ENCODE assay signal across 16 cellular contexts in the genomic region with DNA sequence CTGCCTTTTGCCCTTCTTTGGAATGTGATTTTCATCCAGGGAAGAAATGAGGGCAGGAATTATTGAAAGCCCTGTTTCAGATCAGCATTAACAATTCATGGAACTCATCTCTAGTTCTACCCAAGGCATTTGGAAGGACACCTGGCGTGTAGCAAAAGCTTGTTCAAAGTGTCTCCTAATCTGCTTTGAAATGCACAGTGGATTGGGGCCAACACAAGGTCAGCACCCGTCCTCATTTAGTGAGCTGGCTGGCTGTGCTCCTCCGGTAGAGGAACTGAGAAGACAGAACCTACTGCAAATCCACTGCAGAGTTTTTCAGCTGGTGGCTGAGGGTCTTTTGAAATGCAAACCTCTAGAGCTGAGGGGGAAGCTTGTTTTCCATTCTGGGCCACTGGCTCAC.
DNase-seq lines count a peak whose midpoint lies in the region; ATAC-seq, FAIRE-seq and TF ChIP-seq lines count a peak whose summit lies in the region.
"Had no signal": no experiment of that assay in that cellular context is flagged by ENCODE, and none has a peak within 500 bp of the region (broad histone marks: within the 10 kb centered on the region; RNA-seq: fewer than 3 reads in every experiment).

No MANE protein-coding gene starts in this region.

- H3K9me3 ChIP-seq in OCI-LY7 (ENCODE audit: low read length), result peaks cover 13% of the 10 kb centered on the region; the same call in 1 of the 2 replicates
- H3K9me3 ChIP-seq in neuronal stem cell (replicated peaks in 1 of 2; ENCODE audit: control insufficient read depth in 2 of 2, insufficient read depth in 1 of 2, low read depth in 1 of 2, low read length in 2 of 2), result no peaks in the 10 kb centered on the region
- no peaks in the 10 kb centered on the region for H3K9me3 ChIP-seq in trophoblast cell (ENCODE audit: insufficient read depth, low read depth, low read length)
- H3K9me3 ChIP-seq: neutrophil had no signal

- H2BK120ac ChIP-seq in neuronal stem cell (ENCODE audit: low read depth, low read length), result no peak overlapping the region
- H2BK120ac ChIP-seq in trophoblast cell (ENCODE audit: insufficient read depth, low read length, poor library complexity), result no peak overlapping the region

- H2BK5ac ChIP-seq in neuronal stem cell (ENCODE audit: low read length) (no peak overlapping the region), trophoblast cell (ENCODE audit: low read depth, low read length, poor library complexity) (no peak overlapping the region)

- peaks cover 12% of the 10 kb centered on the region for H3K4me1 ChIP-seq in OCI-LY7 (ENCODE audit: insufficient read depth, low read length, poor library complexity, severe bottlenecking)
- peaks cover 8 to 10% of the 10 kb centered on the region in 2 donors for H3K4me1 ChIP-seq in neuronal stem cell (ENCODE audit: control insufficient read depth in 2 of 2, insufficient read depth in 1 of 2, low read depth in 1 of 2, low read length in 2 of 2)
- H3K4me1 ChIP-seq in trophoblast cell (ENCODE audit: control insufficient read depth in 1 of 2, insufficient read depth in 2 of 2, low read length in 2 of 2), result no peaks in the 10 kb centered on the region

- ATAC-seq in GM19023 (IDR thresholded peaks at IDR 0.05; ENCODE audit: unreplicated experiment) (peak; percentile 58), HG02610 (IDR thresholded peaks at IDR 0.05; ENCODE audit: unreplicated experiment) (peak; percentile 56)
- ATAC-seq: esophagus mucosa, right cardiac atrium, T-helper 17 cell had no signal

- H3K9me2 ChIP-seq in OCI-LY7 (ENCODE audit: insufficient read depth, low read length), result no peaks in the 10 kb centered on the region

- H3K79me2 ChIP-seq in OCI-LY7 (ENCODE audit: insufficient read depth, low read depth, low read length) (no peaks in the 10 kb centered on the region), trophoblast cell (ENCODE audit: control insufficient read depth, insufficient read depth, low read length, poor library complexity) (no peaks in the 10 kb centered on the region)

- H4K91ac ChIP-seq in neuronal stem cell (ENCODE audit: low read depth, low read length, poor library complexity) (no peak overlapping the region), trophoblast cell (ENCODE audit: low read depth, low read length) (no peak overlapping the region)

- no peaks in the 10 kb centered on the region for H4K20me1 ChIP-seq in OCI-LY7 (ENCODE audit: insufficient read depth, low read length)

- H3K4me2 ChIP-seq in OCI-LY7 (ENCODE audit: low read length), result peak overlapping the region; percentile 16; the same call in 1 of the 2 replicates
- no peak overlapping the region for H3K4me2 ChIP-seq in neuronal stem cell (ENCODE audit: insufficient read depth, low read length, poor library complexity, severe bottlenecking)
- H3K4me2 ChIP-seq in trophoblast cell (ENCODE audit: low read length), result no peak overlapping the region

- H3K9ac ChIP-seq in neuronal stem cell (ENCODE audit: low read depth, low read length, poor library complexity) (no peak overlapping the region), trophoblast cell (ENCODE audit: low read length) (no peak overlapping the region)

- BruUV-seq in OCI-LY7 (replicated peaks; lab: Mats Ljungman, UMichigan), result no TSS peak

- H4K12ac ChIP-seq in trophoblast cell (ENCODE audit: low read depth, low read length), result no peak overlapping the region

- no peak overlapping the region for H3K4ac ChIP-seq in neuronal stem cell (ENCODE audit: low read length)
- H3K4ac ChIP-seq in trophoblast cell (ENCODE audit: low read depth, low read length), result no peak overlapping the region

- H3K27ac ChIP-seq in OCI-LY7 (ENCODE audit: low read depth, low read length, poor library complexity, severe bottlenecking), result no peak overlapping the region
- H3K27ac ChIP-seq in neuronal stem cell (replicated peaks; ENCODE audit: low read length), result peak overlapping the region; percentile 8
- no peak overlapping the region for H3K27ac ChIP-seq in trophoblast cell (ENCODE audit: low read depth, low read length)
- H3K27ac ChIP-seq: neutrophil had no signal

- H3K79me1 ChIP-seq in neuronal stem cell (ENCODE audit: low read depth, low read length) (no peaks in the 10 kb centered on the region), trophoblast cell (ENCODE audit: low read length) (no peaks in the 10 kb centered on the region)

- FAIRE-seq in urothelium cell line (lab: Jason Lieb, UNC), result no peak
- FAIRE-seq: kidney had no signal

- intact Hi-C loops in OCI-LY7 (cut with micrococcal nuclease; ENCODE audit: unreplicated experiment), result no loop called here

- H3K27me3 ChIP-seq in neuronal stem cell (ENCODE audit: control insufficient read depth in 3 of 3, insufficient read depth in 3 of 3, low read depth in 1 of 3, low read length in 3 of 3) (no peaks in the 10 kb centered on the region), trophoblast cell (ENCODE audit: insufficient read depth, low read length) (no peaks in the 10 kb centered on the region)
- H3K27me3 ChIP-seq: neutrophil had no signal

- H2BK15ac ChIP-seq in neuronal stem cell (ENCODE audit: low read length), result no peak overlapping the region

- POLR2A ChIA-PET in OCI-LY7 (lab: Charles Lee), result no interaction called here

- H3K18ac ChIP-seq in neuronal stem cell (ENCODE audit: low read length) (no peak overlapping the region), trophoblast cell (ENCODE audit: low read length) (no peak overlapping the region)

- no peak for TF ChIP-seq CTCF in OCI-LY7 (conservative IDR thresholded peaks at IDR 0.05; ENCODE audit: low read length)

- H2AK5ac ChIP-seq in neuronal stem cell (ENCODE audit: low read depth, low read length) (no peak overlapping the region), trophoblast cell (ENCODE audit: low read length) (no peak overlapping the region)

- CTCF ChIA-PET in OCI-LY7 (lab: Charles Lee; ENCODE audit: unreplicated experiment), result no interaction called here

- WGBS in neuronal stem cell (ENCODE audit: extremely low coverage in 2 of 2, insufficient read length in 2 of 2, insufficient replicate concordance in 1 of 2), 2 donors, result no CpG with 5 or more reads among the region's 3 CpGs
- no CpG with 5 or more reads among the region's 3 CpGs for WGBS in trophoblast cell (ENCODE audit: extremely low coverage, insufficient coverage, insufficient read length)

- H3K36me3 ChIP-seq in OCI-LY7 (ENCODE audit: insufficient read depth, low read length) (no peaks in the 10 kb centered on the region), neuronal stem cell (replicated peaks in 1 of 2; ENCODE audit: control insufficient read depth in 2 of 2, insufficient read depth in 2 of 2, low read length in 2 of 2) (no peaks in the 10 kb centered on the region), trophoblast cell (ENCODE audit: control insufficient read depth in 1 of 2, insufficient read depth in 2 of 2, low read length in 2 of 2) (no peaks in the 10 kb centered on the region)
- H3K36me3 ChIP-seq: neutrophil had no signal

- H4K8ac ChIP-seq in neuronal stem cell (ENCODE audit: low read depth, low read length) (no peak overlapping the region), trophoblast cell (ENCODE audit: low read depth, low read length) (no peak overlapping the region)

- no peak overlapping the region for H3K14ac ChIP-seq in neuronal stem cell (ENCODE audit: low read length)
- H3K14ac ChIP-seq in trophoblast cell (ENCODE audit: low read length), result no peak overlapping the region

- H2AFZ ChIP-seq in OCI-LY7 (ENCODE audit: low read length), result peak overlapping the region; percentile 27; the same call in 1 of the 2 replicates
- H2AFZ ChIP-seq in neuronal stem cell (ENCODE audit: low read length), result peak overlapping the region; percentile 4
- H2AFZ ChIP-seq in trophoblast cell (ENCODE audit: insufficient read depth, low read length, poor library complexity), result no peak overlapping the region

- DNase-seq in OCI-LY7 (ENCODE audit: low spot score) (peak; percentile 39), neuronal stem cell (ENCODE audit: low spot score) (peak; percentile 32), trophoblast cell (no peak), urothelium cell line (ENCODE audit: low spot score) (no peak)
- DNase-seq in activated naive CD4-positive, alpha-beta T cell treated with Interleukin-2 at 50 U/mL for 16 hours, result no peak
- DNase-seq: activated CD4-positive, alpha-beta T cell treated with anti-CD3 and anti-CD28 coated beads for 1 hour; activated naive CD4-positive, alpha-beta T cell; kidney; midbrain; NCI-H748 treated with DMSO at 0.1 percent for 48 hours; right cardiac atrium; T-helper 17 cell had no signal

- H2BK12ac ChIP-seq in neuronal stem cell (ENCODE audit: low read length), result no peak overlapping the region
- no peak overlapping the region for H2BK12ac ChIP-seq in trophoblast cell (ENCODE audit: low read length)

- H3K4me3 ChIP-seq in OCI-LY7 (ENCODE audit: low read depth, low read length, poor library complexity, severe bottlenecking) (no peak overlapping the region), neuronal stem cell (ENCODE audit: low read length in 2 of 2) (no peak overlapping the region), trophoblast cell (ENCODE audit: low read depth, low read length) (no peak overlapping the region)

- no peak overlapping the region for H3K23ac ChIP-seq in neuronal stem cell (ENCODE audit: low read depth, low read length, poor library complexity)
- no peak overlapping the region for H3K23ac ChIP-seq in trophoblast cell (ENCODE audit: low read length)

Comparison
In these comparisons a context has a peak if more than half of its experiments do, and no peak if none do; other contexts are left out.
1. DNase-seq: peak in OCI-LY7 (single experiment) and neuronal stem cell (single experiment); none in trophoblast cell (0 of 2), activated naive CD4-positive, alpha-beta T cell treated with Interleukin-2 at 50 U/mL for 16 hours (single experiment) and urothelium cell line (single experiment).